Comparison of ENCODE assay signal across 11 cellular contexts in genomic region chr3:57826286-57826951, GRCh38.
DNase-seq lines count a peak whose midpoint lies in the region; ATAC-seq and TF ChIP-seq lines count a peak whose summit lies in the region.
"Had no signal": no experiment of that assay in that cellular context is flagged by ENCODE, and none has a peak within 500 bp of the region (broad histone marks: within the 10 kb centered on the region; RNA-seq: fewer than 3 reads in every experiment).

No MANE protein-coding gene starts in this region.

- H3K27me3 ChIP-seq in dorsolateral prefrontal cortex (no peaks in the 10 kb centered on the region), osteoblast (ENCODE audit: insufficient read depth, low read length) (no peaks in the 10 kb centered on the region)

- intact Hi-C loops in dorsolateral prefrontal cortex (cut with DNase I) = no loop called here

- no peak overlapping the region for H3K4me2 ChIP-seq in osteoblast (ENCODE audit: insufficient read depth, low read length)

- H3K79me2 ChIP-seq in osteoblast (ENCODE audit: insufficient read depth, low read length) = peaks cover 59% of the 10 kb centered on the region

- H3K9me3 ChIP-seq in osteoblast (ENCODE audit: low read depth, low read length) = no peaks in the 10 kb centered on the region

- peak in 32 of 56 donors; percentile 13 to 62 (median 31) for TF ChIP-seq CTCF in dorsolateral prefrontal cortex (IDR thresholded peaks at IDR 0.05 in 54 of 56, conservative IDR thresholded peaks at IDR 0.05 in 2 of 56; ENCODE audit: low read depth in 1 of 56, partially characterized antibody in 56 of 56)
- peak; percentile 31 for TF ChIP-seq CTCF in osteoblast (IDR thresholded peaks at IDR 0.05; ENCODE audit: extremely low read depth, low read depth, low read length)

- H3K36me3 ChIP-seq in osteoblast (ENCODE audit: insufficient read depth, low read length) = peaks cover 1% of the 10 kb centered on the region

- DNase-seq in ELR (ENCODE audit: low read depth) = peak; percentile 13
- peak; percentile 12 for DNase-seq in LHCN-M2 (ENCODE audit: low read depth)
- DNase-seq in dorsolateral prefrontal cortex = no peak
- DNase-seq in osteoblast (ENCODE audit: insufficient read length, low spot score, missing footprints) = no peak
- DNase-seq in HT-29 (ENCODE audit: low spot score) = no peak
- DNase-seq in central memory CD4-positive, alpha-beta T cell = no peak
- DNase-seq: activated CD4-positive, alpha-beta T cell treated with anti-CD3 and anti-CD28 coated beads for 36 hours; activated naive CD4-positive, alpha-beta T cell treated with anti-CD3 and anti-CD28 coated beads, Interleukin-2, amount 50 U/mL, for 16 hours; islet precursor cell; NCI-H2107 had no signal

- no peak for ATAC-seq in HG03520 (IDR thresholded peaks at IDR 0.05; ENCODE audit: unreplicated experiment)
- ATAC-seq: activated CD4-positive, alpha-beta T cell treated with anti-CD3 and anti-CD28 coated beads for 36 hours had no signal

- H3K27ac ChIP-seq in dorsolateral prefrontal cortex (no peak overlapping the region), osteoblast (ENCODE audit: low read depth, low read length) (no peak overlapping the region)

- no peak overlapping the region for H3K4me3 ChIP-seq in dorsolateral prefrontal cortex
- H3K4me3 ChIP-seq in osteoblast (ENCODE audit: insufficient read depth, low read length) = no peak overlapping the region

- H3K4me1 ChIP-seq in osteoblast (ENCODE audit: insufficient read depth, low read length) = peaks cover 18% of the 10 kb centered on the region

- peaks cover 27% of the 10 kb centered on the region for H4K20me1 ChIP-seq in osteoblast (ENCODE audit: insufficient read depth, low read length)

- H2AFZ ChIP-seq in osteoblast (ENCODE audit: low read length) = no peak overlapping the region

Comparison
In these comparisons a context has a peak if more than half of its experiments do, and no peak if none do; other contexts are left out.
1. DNase-seq: peak in ELR (single experiment) and LHCN-M2 (single experiment); none in dorsolateral prefrontal cortex (0 of 10), osteoblast (single experiment), HT-29 (single experiment) and central memory CD4-positive, alpha-beta T cell (single experiment).